6 cellular contexts compared by ENCODE assay signal in the genomic region with DNA sequence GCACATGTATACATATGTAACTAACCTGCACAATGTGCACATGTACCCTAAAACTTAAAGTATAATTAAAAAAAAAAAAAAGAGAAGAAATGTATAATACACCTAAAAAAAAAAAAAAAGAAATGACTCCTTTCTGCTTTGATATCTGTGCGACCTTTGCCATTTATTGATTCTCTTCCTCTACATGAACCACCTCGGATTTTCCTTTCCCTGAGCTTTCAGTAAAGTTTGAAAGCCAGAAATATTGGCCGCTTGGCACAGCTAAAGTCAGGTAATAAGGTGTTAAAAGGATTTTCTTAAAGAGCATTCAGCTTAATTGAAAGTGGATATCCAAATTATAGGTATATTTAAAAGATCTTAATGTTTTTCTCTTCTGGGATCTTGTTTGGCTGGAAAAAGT.
"Had no signal": no experiment of that assay in that cellular context is flagged by ENCODE, and none has a peak within 500 bp of the region (broad histone marks: within the 10 kb centered on the region; RNA-seq: fewer than 3 reads in every experiment).

No MANE protein-coding gene starts in this region.

- H3K27me3 Mint-ChIP-seq: IgD-negative memory B cell had no signal

- H3K27ac Mint-ChIP-seq: IgD-negative memory B cell had no signal

- H3K4me3 ChIP-seq: K562 had no signal

- DNase-seq: IMR-90, KBM-7 had no signal

- FAIRE-seq: HTR-8/SVneo, K562 had no signal

- ATAC-seq: K562 had no signal

- H3K4me1 Mint-ChIP-seq: IgD-negative memory B cell had no signal

- H3K36me3 Mint-ChIP-seq: IgD-negative memory B cell had no signal

- H3K27ac ChIP-seq: HL-60 had no signal
